Comparison of ENCODE assay signal across 9 cellular contexts in the genomic region with DNA sequence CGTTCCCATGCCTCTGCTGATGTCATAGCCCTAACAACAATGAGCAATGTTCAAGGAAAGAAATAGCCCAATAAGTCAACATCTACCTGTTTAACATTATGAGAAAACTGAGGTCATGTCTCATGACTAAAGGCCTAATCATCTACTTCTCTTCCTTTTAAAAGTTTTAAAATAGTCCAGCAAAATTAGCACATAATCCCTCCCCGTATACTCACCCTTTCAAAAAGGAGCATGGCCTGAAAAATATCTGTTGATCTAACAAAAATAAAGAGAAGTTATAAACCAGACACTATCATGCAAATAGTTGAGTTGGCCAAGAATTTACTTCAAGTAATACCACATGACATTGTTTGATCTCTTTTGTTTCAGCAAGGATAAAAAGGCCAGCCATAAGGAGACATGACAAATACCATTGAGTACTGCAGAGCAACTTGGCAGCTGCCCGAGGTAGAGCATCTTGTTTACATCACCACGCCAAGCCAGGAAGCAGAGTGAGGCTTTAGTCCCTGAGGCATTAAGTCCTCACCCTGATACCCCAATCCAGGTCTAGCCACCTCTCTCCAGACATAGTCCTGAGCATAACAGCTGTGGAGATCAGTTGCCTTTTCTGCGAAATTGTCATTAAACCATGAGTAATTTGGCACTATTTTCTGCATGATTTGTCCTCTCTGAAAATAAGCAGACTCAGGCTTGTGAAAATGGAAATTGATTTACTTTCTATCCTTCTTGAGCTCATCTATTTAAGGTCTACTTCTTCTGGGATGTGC.
A peak's percentile ranks its signal among the peaks of the same experiment; 100 is the strongest.
DNase-seq lines count a peak whose midpoint lies in the region; FAIRE-seq and TF ChIP-seq lines count a peak whose summit lies in the region.
"Had no signal": no experiment of that assay in that cellular context is flagged by ENCODE, and none has a peak within 500 bp of the region (broad histone marks: within the 10 kb centered on the region; RNA-seq: fewer than 3 reads in every experiment).

No MANE protein-coding gene starts in this region.

- H3K36me3 ChIP-seq in CD4-positive, alpha-beta memory T cell (ENCODE audit: insufficient read depth, low read length): no peaks in the 10 kb centered on the region

- H3K27me3 ChIP-seq in CD4-positive, alpha-beta memory T cell (ENCODE audit: insufficient read depth, low read length): no peaks in the 10 kb centered on the region

- no peak for FAIRE-seq in D721Med (lab: Jason Lieb, UNC)

- H3K27ac Mint-ChIP-seq in CD4-positive, alpha-beta memory T cell: no peak overlapping the region
- H3K27ac Mint-ChIP-seq: CD4-positive, alpha-beta T cell had no signal

- DNase-seq in A172 (ENCODE audit: low spot score) (peak; percentile 89), HK-2 (ENCODE audit: unreplicated experiment) (peak; percentile 10), astrocyte of the cerebellum (ENCODE audit: low read depth) (peak; percentile 31), kidney glomerular epithelial cell (lab: John Stamatoyannopoulos, UW) (peak; percentile 60), D721Med (ENCODE audit: insufficient read length, low spot score) (no peak), SIG-M5 treated with dmso at 0.1 percent for 504 hours (lab: John Stamatoyannopoulos, UW; ENCODE audit: unreplicated experiment) (no peak)
- no peak for DNase-seq in CD4-positive, alpha-beta memory T cell
- no peak for DNase-seq in activated CD4-positive, CD25-positive, alpha-beta regulatory T cell treated with anti-CD3 and anti-CD28 coated beads, Interleukin-2, amount 50 U/mL, for 72 hours
- DNase-seq: CD4-positive, alpha-beta T cell had no signal

- intact Hi-C loops in CD4-positive, alpha-beta memory T cell (cut with micrococcal nuclease): no loop called here

- H3K27me3 Mint-ChIP-seq in CD4-positive, alpha-beta memory T cell: peaks cover 0 to 2% of the 10 kb centered on the region in 2 donors
- H3K27me3 Mint-ChIP-seq: CD4-positive, alpha-beta T cell had no signal

- POLR2A ChIA-PET in CD4-positive, alpha-beta memory T cell (lab: Charles Lee; ENCODE audit: partially characterized antibody): interaction anchor here (1.2 kb wide), 1 partner anchor 53 kb away, joined by 3 read pairs; no protein-coding TSS in a partner anchor

- no peaks in the 10 kb centered on the region for H3K4me1 ChIP-seq in CD4-positive, alpha-beta memory T cell (ENCODE audit: insufficient read depth, low read length)

- no peaks in the 10 kb centered on the region for H3K9me3 ChIP-seq in CD4-positive, alpha-beta memory T cell (ENCODE audit: control insufficient read depth in 1 of 2, low read length in 2 of 2)

- TF ChIP-seq CTCF in astrocyte of the cerebellum (IDR thresholded peaks at IDR 0.05; ENCODE audit: low read depth, low read length, missing control alignments) (no peak), D721Med (IDR thresholded peaks at IDR 0.05; ENCODE audit: insufficient read depth, missing control alignments) (no peak)

- no peaks in the 10 kb centered on the region for H3K36me3 Mint-ChIP-seq in CD4-positive, alpha-beta memory T cell

- no peaks in the 10 kb centered on the region for H3K4me1 Mint-ChIP-seq in CD4-positive, alpha-beta memory T cell

- peaks cover 0 to 2% (median 0%) of the 10 kb centered on the region in 8 donors for H3K9me3 Mint-ChIP-seq in CD4-positive, alpha-beta memory T cell
- H3K9me3 Mint-ChIP-seq: CD4-positive, alpha-beta T cell had no signal

- no peak overlapping the region for H3K4me3 ChIP-seq in astrocyte of the cerebellum (ENCODE audit: low read depth, low read length)
- no peak overlapping the region for H3K4me3 ChIP-seq in CD4-positive, alpha-beta memory T cell (ENCODE audit: low read length in 2 of 2)

- no peak overlapping the region for H3K4me3 Mint-ChIP-seq in CD4-positive, alpha-beta memory T cell
- H3K4me3 Mint-ChIP-seq: CD4-positive, alpha-beta T cell had no signal

- H3K27ac ChIP-seq in CD4-positive, alpha-beta memory T cell (ENCODE audit: low read depth, low read length): no peak overlapping the region

- in situ Hi-C loops in astrocyte of the cerebellum (cut with HindIII; ENCODE audit: low sequenced_read_pairs): no loop called here

- CTCF ChIA-PET in CD4-positive, alpha-beta memory T cell (lab: Charles Lee; ENCODE audit: partially characterized antibody): no interaction called here

Comparison
In these comparisons a context has a peak if more than half of its experiments do, and no peak if none do; other contexts are left out.
1. DNase-seq: peak in A172 (single experiment), HK-2 (single experiment), astrocyte of the cerebellum (single experiment) and kidney glomerular epithelial cell (single experiment); none in CD4-positive, alpha-beta memory T cell (0 of 5), activated CD4-positive, CD25-positive, alpha-beta regulatory T cell treated with anti-CD3 and anti-CD28 coated beads, Interleukin-2, amount 50 U/mL, for 72 hours (single experiment), D721Med (single experiment) and SIG-M5 treated with dmso at 0.1 percent for 504 hours (single experiment).